In the genomic region with DNA sequence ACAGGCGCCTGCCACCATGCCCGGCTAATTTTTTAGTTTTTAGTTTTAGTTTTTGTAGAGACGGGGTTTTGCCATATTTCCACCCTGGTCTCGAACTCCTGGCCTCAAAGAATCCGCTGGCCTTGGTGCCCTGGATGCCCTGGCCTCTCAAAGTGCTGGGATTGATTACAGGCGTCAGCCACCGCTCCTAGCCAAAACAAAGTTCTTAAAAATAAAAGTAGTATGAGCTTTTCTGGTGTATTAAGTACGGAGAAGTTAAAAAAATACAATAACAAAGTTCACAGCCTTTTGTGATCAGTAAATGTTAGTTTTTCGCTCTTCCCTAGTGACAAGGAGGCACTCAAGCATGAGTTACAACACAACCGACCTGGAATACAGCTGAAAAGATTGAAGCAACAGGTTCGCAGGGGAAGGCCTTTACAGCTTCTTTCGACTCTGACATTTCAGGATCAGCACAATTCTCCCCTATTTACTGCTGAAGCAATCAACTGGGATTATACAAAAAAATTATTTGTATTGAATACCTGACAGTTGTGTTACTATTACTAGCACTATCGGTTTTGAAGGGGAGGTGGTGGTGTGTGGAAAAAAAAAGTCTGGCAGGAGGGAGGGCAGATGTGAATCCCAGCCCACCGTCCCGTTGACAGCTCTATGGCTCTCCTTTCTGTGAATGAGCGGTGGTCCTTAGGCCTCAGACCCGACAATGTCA, we compare ENCODE assay signal across 8 cellular contexts. TPM values are rescaled to one million over a fixed set of nuclear protein-coding genes. Genes with fewer than 3 reads are reported as not detected.
A peak's percentile ranks its signal among the peaks of the same experiment; 100 is the strongest.
DNase-seq lines count a peak whose midpoint lies in the region; ATAC-seq, FAIRE-seq and TF ChIP-seq lines count a peak whose summit lies in the region.

No MANE protein-coding gene starts in this region.

- peak overlapping the region; percentile 25 for H3K4me2 ChIP-seq in GM12878 (ENCODE audit: control insufficient read depth, insufficient read depth)

- BruUV-seq in GM12878 (replicated peaks; lab: Mats Ljungman, UMichigan) = no TSS peak

- no peaks in the 10 kb centered on the region; the same call in 1 of the 2 replicates for H4K20me1 ChIP-seq in GM12878 (ENCODE audit: control insufficient read depth, insufficient read depth)

- peaks cover 37% of the 10 kb centered on the region for H3K79me2 ChIP-seq in GM12878 (ENCODE audit: control insufficient read depth, insufficient read depth, low read length)

- TF ChIP-seq RAD21 in GM12878 (IDR thresholded peaks at IDR 0.05; ENCODE audit: insufficient read depth, low read depth, low read length) = no peak

- DNase-seq in AG09309 (ENCODE audit: low read depth) = no peak
- DNase-seq in GM12878 (ENCODE audit: low read depth, low spot score) = no peak
- DNase-seq in right lobe of liver = no peak
- no peak for DNase-seq in upper lobe of right lung
- no peak for DNase-seq in SHP77 treated with DMSO at 0.1 percent for 48 hours (lab: John Stamatoyannopoulos, UW)
- DNase-seq in NCI-H524 (lab: John Stamatoyannopoulos, UW) = no peak

- H3K9ac ChIP-seq in HUES6 (ENCODE audit: low read length) (no peak overlapping the region), GM12878 (ENCODE audit: control insufficient read depth, insufficient read depth, low read length) (peak overlapping the region; percentile 48; the same call in 1 of the 2 replicates)

- RAD21 ChIA-PET in GM12878 (lab: Charles Lee; ENCODE audit: unreplicated experiment) = interaction anchor here (0.5 to 4.2 kb wide), 37 partner anchors 10 to 851 kb away, joined by 3 to 103 read pairs (median 5); a partner anchor contains a TSS

- no peak for TF ChIP-seq POLR2A in GM12878 (IDR thresholded peaks at IDR 0.05; ENCODE audit: low read depth, low read length)
- no peak for TF ChIP-seq POLR2A in right lobe of liver (IDR thresholded peaks at IDR 0.05)

- CTCF ChIA-PET in GM12878 (lab: Yijun Ruan, JAX) = interaction anchor here (0.6 to 17.9 kb wide), 48 partner anchors 8 to 845 kb away, joined by 3 to 287 read pairs (median 5); a partner anchor contains a TSS

- in situ Hi-C loops in GM12878 (cut with MboI) = loop anchor here (5.0 to 10.0 kb wide), 2 partner anchors 58 to 410 kb away; no protein-coding TSS in a partner anchor

- no peaks in the 10 kb centered on the region for H3K27me3 ChIP-seq in HUES6 (ENCODE audit: control insufficient read depth, insufficient read depth, low read length)
- no peaks in the 10 kb centered on the region for H3K27me3 ChIP-seq in GM12878 (replicated peaks in 1 of 2; ENCODE audit: control insufficient read depth in 2 of 2, insufficient read depth in 2 of 2, low read length in 1 of 2)
- H3K27me3 ChIP-seq in right lobe of liver = no peaks in the 10 kb centered on the region
- no peaks in the 10 kb centered on the region for H3K27me3 ChIP-seq in upper lobe of right lung

- FAIRE-seq in GM12878 (lab: Jason Lieb, UNC) = peak; percentile 31

- POLR2A ChIA-PET in GM12878 (lab: Charles Lee) = interaction anchor here (0.5 to 1.8 kb wide), 10 partner anchors 13 to 94 kb away, joined by 3 to 8 read pairs (median 4); a partner anchor contains a TSS

- SMC1A ChIA-PET in GM12878 (lab: Charles Lee; ENCODE audit: uncharacterized antibody, unreplicated experiment) = interaction anchor here (0.6 to 12.4 kb wide), 27 partner anchors 10 to 843 kb away, joined by 3 to 166 read pairs (median 4); a partner anchor contains a TSS

- no peak for TF ChIP-seq EP300 in GM12878 (IDR thresholded peaks at IDR 0.05; ENCODE audit: borderline replicate concordance in 1 of 2, control insufficient read depth in 1 of 2, low read depth in 2 of 2, low read length in 2 of 2)

- H3K4me3 ChIP-seq in AG09309 (ENCODE audit: control insufficient read depth, low read depth, low read length) (peak overlapping the region; percentile 56), HUES6 (ENCODE audit: low read depth, low read length) (peak overlapping the region; percentile 60), GM12878 (peak overlapping the region; percentile 53), right lobe of liver (peak overlapping the region; percentile 52 to 63 (median 52)), upper lobe of right lung (peak overlapping the region; percentile 58)

- H3K27ac ChIP-seq in HUES6 (ENCODE audit: low read depth, low read length) = no peak overlapping the region
- H3K27ac ChIP-seq in GM12878 (ENCODE audit: control insufficient read depth, insufficient read depth) = no peak overlapping the region
- peak overlapping the region; percentile 67 to 73 (median 70) for H3K27ac ChIP-seq in right lobe of liver
- H3K27ac ChIP-seq in upper lobe of right lung = peak overlapping the region; percentile 88

- H3K9me3 ChIP-seq in HUES6 (ENCODE audit: control insufficient read depth, insufficient read depth, low read depth, low read length) (peaks cover 3% of the 10 kb centered on the region; the same call in 1 of the 2 replicates), GM12878 (replicated peaks; ENCODE audit: control insufficient read depth, insufficient read depth, low read length) (no peaks in the 10 kb centered on the region; the same call in 2 of the 3 replicates), right lobe of liver (no peaks in the 10 kb centered on the region), upper lobe of right lung (no peaks in the 10 kb centered on the region)

- no peaks in the 10 kb centered on the region for H3K36me3 ChIP-seq in HUES6 (ENCODE audit: control insufficient read depth, insufficient read depth, low read length)
- no peaks in the 10 kb centered on the region for H3K36me3 ChIP-seq in GM12878 (ENCODE audit: control insufficient read depth in 2 of 2, insufficient read depth in 2 of 2, low read length in 1 of 2)
- H3K36me3 ChIP-seq in right lobe of liver = no peaks in the 10 kb centered on the region
- no peaks in the 10 kb centered on the region for H3K36me3 ChIP-seq in upper lobe of right lung

- TF ChIP-seq CTCF in AG09309 (IDR thresholded peaks at IDR 0.05; ENCODE audit: control insufficient read depth, insufficient read depth, low read depth, low read length, missing control alignments) = no peak
- TF ChIP-seq CTCF in GM12878 (IDR thresholded peaks at IDR 0.05 in 2 of 3, conservative IDR thresholded peaks at IDR 0.05 in 1 of 3; ENCODE audit: control insufficient read depth in 2 of 3, extremely low read depth in 1 of 3, insufficient read depth in 1 of 3, low read depth in 3 of 3, low read length in 3 of 3) = no peak
- TF ChIP-seq CTCF in right lobe of liver (IDR thresholded peaks at IDR 0.05) = no peak
- TF ChIP-seq CTCF in upper lobe of right lung (IDR thresholded peaks at IDR 0.05) = no peak

- intact Hi-C loops in GM12878 (cut with micrococcal nuclease; ENCODE audit: unreplicated experiment) (loop anchor here (1.0 to 10.0 kb wide), 6 partner anchors 62 to 830 kb away; a partner anchor contains a TSS), right lobe of liver (cut with DNase I) (no loop called here), upper lobe of right lung (cut with DNase I) (no loop called here)

- no peak for ATAC-seq in GM12878
- ATAC-seq in right lobe of liver = peak in 1 of 4 donors; percentile 9
- no peak for ATAC-seq in upper lobe of right lung
- ATAC-seq in GM19324 (IDR thresholded peaks at IDR 0.05; ENCODE audit: low FRiP score, unreplicated experiment) = no peak

- WGBS in GM12878 (ENCODE audit: insufficient coverage, insufficient replicate concordance, low lambda C conversion rate, missing lambda C conversion rate) = 57% methylated on average over 17 of the region's 17 CpGs
- WGBS in right lobe of liver (ENCODE audit: insufficient coverage, low coverage, low lambda C conversion rate, missing lambda C conversion rate) = 25% methylated on average over 16 of the region's 17 CpGs

- peak overlapping the region; percentile 69 for H2AFZ ChIP-seq in GM12878 (ENCODE audit: control insufficient read depth, low read depth, low read length)

- H3K4me1 ChIP-seq in HUES6 (ENCODE audit: control insufficient read depth, insufficient read depth, low read length) = peaks cover 14% of the 10 kb centered on the region
- H3K4me1 ChIP-seq in GM12878 (ENCODE audit: control insufficient read depth, insufficient read depth, low read length) = no peaks in the 10 kb centered on the region
- no peaks in the 10 kb centered on the region for H3K4me1 ChIP-seq in right lobe of liver
- peaks cover 14% of the 10 kb centered on the region for H3K4me1 ChIP-seq in upper lobe of right lung

TF ChIP-seq in GM12878, 131 proteins besides CTCF, POLR2A, EP300 and RAD21:
- TF ChIP-seq ATF7 (IDR thresholded peaks at IDR 0.05; ENCODE audit: low read depth) (0 out of 2 replicates have a peak, but pooled peaks have one; percentile 12), JUNB (IDR thresholded peaks at IDR 0.05) (no peak)
TF ChIP-seq in GM12878: peak in this region for 1.

RNA-seq across cellular contexts. Expression of a gene that starts 0.9 kb away (rescaled TPM):
- total RNA-seq in GM12878 (2013; cell fraction: nucleolus; rRNA removed) = 66.1 and 73.0 TPM in 2 replicates
- total RNA-seq in GM12878 (2014; rRNA removed) (56.8 and 65.7 TPM in 2 replicates), GM12878 (2014; rRNA removed; fragmentation: Illumina TruSeq; extraction: Trizol) (48.9 and 52.4 TPM in 2 replicates), GM12878 (2021) (45.0 and 45.4 TPM in 2 replicates), right lobe of liver (10 to 100 TPM; 12.4 to 16.8 (median 14.9) TPM), upper lobe of right lung (30.4 TPM)
- polyA plus RNA-seq in GM12878 (2011; ENCODE audit: low read depth) = 21.3 TPM
- polyA plus RNA-seq in GM12878 (2011; rRNA removed) (71.4 and 110 TPM in 2 replicates), GM12878 (2014; fragmentation: Illumina TruSeq; extraction: Trizol) (65.8 and 78.1 TPM in 2 replicates), GM12878 (2014; fragmentation: Nextera tagmentation; extraction: Ambion mirVana) (10 to 100 TPM; 22.7 to 32.4 TPM), GM12878 (2014; rRNA removed) (40.8 and 45.2 TPM in 2 replicates), GM12878 (2016; fragmentation: Nextera tagmentation; extraction: Ambion mirVana) (10 to 100 TPM; 38.0 to 41.8 TPM)
- 45.5 and 47.8 TPM in 2 replicates for polyA plus RNA-seq in GM12878 (2011; cell fraction: cytosol; rRNA removed)
- 55.1 and 58.3 TPM in 2 replicates for polyA plus RNA-seq in GM12878 (2011; cell fraction: nucleus; rRNA removed)
- polyA plus RNA-seq in GM12878 (2012) = 27.3 and 35.6 TPM in 2 replicates
- 64.6 and 68.2 TPM in 2 replicates for polyA minus RNA-seq in GM12878 (2011; rRNA and poly(A)+ RNA removed)
- polyA minus RNA-seq in GM12878 (2011; cell fraction: cytosol; rRNA and poly(A)+ RNA removed) = 19.1 and 27.3 TPM in 2 replicates
- 32.8 and 49.5 TPM in 2 replicates for polyA minus RNA-seq in GM12878 (2011; cell fraction: nucleus; rRNA and poly(A)+ RNA removed)

Comparison
In these comparisons a context has a peak if more than half of its experiments do, and no peak if none do; other contexts are left out.
1. H3K27ac ChIP-seq: peak in right lobe of liver (3 of 3) and upper lobe of right lung (single experiment); none in HUES6 (single experiment) and GM12878 (single experiment).
2. Peak in every context shown above with its lines, with median percentiles within 50 percentile points of each other: H3K4me3 ChIP-seq.